In genomic region chr1:118317836-118318614, GRCh38 we compare ENCODE assay signal across 19 cellular contexts.
DNase-seq lines count a peak whose midpoint lies in the region; ATAC-seq and TF ChIP-seq lines count a peak whose summit lies in the region.
"Had no signal": no experiment of that assay in that cellular context is flagged by ENCODE, and none has a peak within 500 bp of the region (broad histone marks: within the 10 kb centered on the region; RNA-seq: fewer than 3 reads in every experiment).

No MANE protein-coding gene starts in this region.

- no peaks in the 10 kb centered on the region for H4K20me1 ChIP-seq in GM23248 (ENCODE audit: insufficient read depth)

- 65 to 67% methylated on average over 6 of the region's 6 CpGs for WGBS in GM23248 (ENCODE audit: low coverage in 1 of 2, low lambda C conversion rate in 2 of 2, missing lambda C conversion rate in 2 of 2), 2 experiments

- H3F3A ChIP-seq in GM23248 (ENCODE audit: insufficient read depth): peaks cover 6% of the 10 kb centered on the region

- no peaks in the 10 kb centered on the region for H3K9me2 ChIP-seq in GM23248 (ENCODE audit: insufficient read depth)

- in situ Hi-C loops in GM23248 (cut with MboI): no loop called here

- no peaks in the 10 kb centered on the region for H3K79me2 ChIP-seq in GM23248 (ENCODE audit: insufficient read depth)

- intact Hi-C loops in sciatic nerve (cut with DNase I): no loop called here

- H3K4me3 ChIP-seq in choroid plexus epithelial cell (ENCODE audit: low read depth, low read length): no peak overlapping the region
- H3K4me3 ChIP-seq in GM23248: no peak overlapping the region
- H3K4me3 ChIP-seq: heart right ventricle had no signal

- no peaks in the 10 kb centered on the region for H3K9me3 ChIP-seq in GM23248 (ENCODE audit: low read depth)
- H3K9me3 ChIP-seq: heart right ventricle had no signal

- peaks cover 6% of the 10 kb centered on the region; the same call in 1 of the 2 replicates for H3K4me1 ChIP-seq in GM23248 (ENCODE audit: insufficient read depth)

- peak; percentile 26 for ATAC-seq in sciatic nerve
- ATAC-seq: activated naive CD8-positive, alpha-beta T cell treated with anti-CD3 and anti-CD28 coated beads, Interleukin-2, amount 50 U/mL, for 24 hours had no signal

- H3K27me3 ChIP-seq in GM23248 (replicated peaks; ENCODE audit: insufficient read depth): no peaks in the 10 kb centered on the region
- H3K27me3 ChIP-seq: brain microvascular endothelial cell, heart right ventricle had no signal

- no peak overlapping the region for H3K9ac ChIP-seq in GM23248

- no peak for TF ChIP-seq CTCF in choroid plexus epithelial cell (conservative IDR thresholded peaks at IDR 0.05; ENCODE audit: low read depth, low read length)

- no peaks in the 10 kb centered on the region for H3K36me3 ChIP-seq in GM23248 (ENCODE audit: low read depth)
- H3K36me3 ChIP-seq: brain microvascular endothelial cell, heart right ventricle had no signal

- H3K4me2 ChIP-seq in GM23248 (ENCODE audit: unreplicated experiment): no peak overlapping the region

- peak; percentile 13 for DNase-seq in NCI-H2196 (lab: John Stamatoyannopoulos, UW; ENCODE audit: unreplicated experiment)
- DNase-seq in NCI-H2196 treated with DMSO at 0.1 percent for 48 hours (lab: John Stamatoyannopoulos, UW; ENCODE audit: unreplicated experiment): no peak
- DNase-seq in NAMALWA (ENCODE audit: low spot score): peak; percentile 11
- DNase-seq in choroid plexus epithelial cell (ENCODE audit: low read depth): peak; percentile 6
- DNase-seq in sciatic nerve (ENCODE audit: low spot score): no peak
- DNase-seq in activated CD4-positive, alpha-beta T cell treated with anti-CD3 and anti-CD28 coated beads, Interleukin-2, amount 50 U/mL, for 48 hours: no peak
- no peak for DNase-seq in NCI-H1930 (lab: John Stamatoyannopoulos, UW)
- no peak for DNase-seq in GM23248
- DNase-seq: activated CD4-positive, alpha-beta T cell treated with anti-CD3 and anti-CD28 coated beads, Interleukin-2, amount 10 ng/mL, durations not matched to agents 24 days and 14 days; activated naive CD8-positive, alpha-beta T cell treated with anti-CD3 and anti-CD28 coated beads, Interleukin-2, amount 50 U/mL, for 24 hours; brain microvascular endothelial cell; cortex of kidney; IMR-90; mammary epithelial cell; NCI-H1694 treated with DMSO at 0.1 percent for 48 hours; NCI-H526 treated with DMSO at 0.1 percent for 48 hours; retina; substantia nigra had no signal

- H2AFZ ChIP-seq in GM23248: no peak overlapping the region

- H3K27ac ChIP-seq in GM23248: no peak overlapping the region
- H3K27ac ChIP-seq: brain microvascular endothelial cell, heart right ventricle had no signal

Comparison
In these comparisons a context has a peak if more than half of its experiments do, and no peak if none do; other contexts are left out.
1. DNase-seq: peak in NCI-H2196 (single experiment), NAMALWA (single experiment) and choroid plexus epithelial cell (single experiment); none in NCI-H2196 treated with DMSO at 0.1 percent for 48 hours (single experiment), sciatic nerve (single experiment), activated CD4-positive, alpha-beta T cell treated with anti-CD3 and anti-CD28 coated beads, Interleukin-2, amount 50 U/mL, for 48 hours (0 of 2), NCI-H1930 (0 of 2) and GM23248 (single experiment).